Comparison of ENCODE assay signal across 1 cellular context in the genomic region with DNA sequence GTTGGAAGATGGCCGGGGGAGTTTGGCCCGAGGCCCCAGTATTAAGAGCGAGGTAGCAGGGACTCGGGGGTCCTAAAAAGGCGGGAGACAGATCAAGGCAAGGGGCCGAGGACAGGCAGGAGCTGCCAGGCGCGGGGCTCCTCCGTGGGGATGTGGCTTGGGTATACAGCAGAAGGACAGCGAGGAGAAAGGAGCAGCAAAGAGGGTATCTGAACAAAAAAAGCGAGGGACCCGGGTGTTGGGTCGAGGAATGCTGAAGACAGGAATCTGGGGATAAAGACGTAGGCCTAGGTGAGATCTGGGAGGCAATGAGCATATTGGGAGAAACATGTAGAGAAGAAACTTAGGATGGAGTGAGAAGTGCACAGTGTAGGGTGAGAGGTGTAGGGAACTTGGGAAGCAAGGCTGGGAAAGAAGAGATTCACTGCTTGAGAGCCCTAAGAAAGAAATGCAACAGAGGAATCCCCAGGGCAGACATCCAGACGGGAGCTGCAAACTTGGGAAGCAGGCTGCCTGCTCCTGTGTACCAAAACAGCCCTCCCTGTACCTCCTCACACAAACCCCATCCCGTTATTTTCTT.
TF ChIP-seq lines count a peak whose summit lies in the region.

No MANE protein-coding gene starts in this region.

TF ChIP-seq in HCT116, 20 proteins besides CTCF, POLR2A, EP300 and RAD21 (continued from another document):
- TF ChIP-seq, protein P1, sequence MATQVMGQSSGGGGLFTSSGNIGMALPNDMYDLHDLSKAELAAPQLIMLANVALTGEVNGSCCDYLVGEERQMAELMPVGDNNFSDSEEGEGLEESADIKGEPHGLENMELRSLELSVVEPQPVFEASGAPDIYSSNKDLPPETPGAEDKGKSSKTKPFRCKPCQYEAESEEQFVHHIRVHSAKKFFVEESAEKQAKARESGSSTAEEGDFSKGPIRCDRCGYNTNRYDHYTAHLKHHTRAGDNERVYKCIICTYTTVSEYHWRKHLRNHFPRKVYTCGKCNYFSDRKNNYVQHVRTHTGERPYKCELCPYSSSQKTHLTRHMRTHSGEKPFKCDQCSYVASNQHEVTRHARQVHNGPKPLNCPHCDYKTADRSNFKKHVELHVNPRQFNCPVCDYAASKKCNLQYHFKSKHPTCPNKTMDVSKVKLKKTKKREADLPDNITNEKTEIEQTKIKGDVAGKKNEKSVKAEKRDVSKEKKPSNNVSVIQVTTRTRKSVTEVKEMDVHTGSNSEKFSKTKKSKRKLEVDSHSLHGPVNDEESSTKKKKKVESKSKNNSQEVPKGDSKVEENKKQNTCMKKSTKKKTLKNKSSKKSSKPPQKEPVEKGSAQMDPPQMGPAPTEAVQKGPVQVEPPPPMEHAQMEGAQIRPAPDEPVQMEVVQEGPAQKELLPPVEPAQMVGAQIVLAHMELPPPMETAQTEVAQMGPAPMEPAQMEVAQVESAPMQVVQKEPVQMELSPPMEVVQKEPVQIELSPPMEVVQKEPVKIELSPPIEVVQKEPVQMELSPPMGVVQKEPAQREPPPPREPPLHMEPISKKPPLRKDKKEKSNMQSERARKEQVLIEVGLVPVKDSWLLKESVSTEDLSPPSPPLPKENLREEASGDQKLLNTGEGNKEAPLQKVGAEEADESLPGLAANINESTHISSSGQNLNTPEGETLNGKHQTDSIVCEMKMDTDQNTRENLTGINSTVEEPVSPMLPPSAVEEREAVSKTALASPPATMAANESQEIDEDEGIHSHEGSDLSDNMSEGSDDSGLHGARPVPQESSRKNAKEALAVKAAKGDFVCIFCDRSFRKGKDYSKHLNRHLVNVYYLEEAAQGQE (IDR thresholded peaks at IDR 0.05; ENCODE audit: low read depth) = no peak
- TF ChIP-seq SP1 (IDR thresholded peaks at IDR 0.05; ENCODE audit: low read depth) = no peak
- TF ChIP-seq POLR2AphosphoS5 (IDR thresholded peaks at IDR 0.05; ENCODE audit: low read depth, low read length) = no peak
- no peak for TF ChIP-seq ZFX (IDR thresholded peaks at IDR 0.05)
- no peak for TF ChIP-seq EGR1 (IDR thresholded peaks at IDR 0.05; ENCODE audit: low read depth)
- TF ChIP-seq JUND (IDR thresholded peaks at IDR 0.05) = no peak
- TF ChIP-seq, protein P2, sequence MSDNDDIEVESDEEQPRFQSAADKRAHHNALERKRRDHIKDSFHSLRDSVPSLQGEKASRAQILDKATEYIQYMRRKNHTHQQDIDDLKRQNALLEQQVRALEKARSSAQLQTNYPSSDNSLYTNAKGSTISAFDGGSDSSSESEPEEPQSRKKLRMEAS (IDR thresholded peaks at IDR 0.05) = no peak
- TF ChIP-seq, protein P3, sequence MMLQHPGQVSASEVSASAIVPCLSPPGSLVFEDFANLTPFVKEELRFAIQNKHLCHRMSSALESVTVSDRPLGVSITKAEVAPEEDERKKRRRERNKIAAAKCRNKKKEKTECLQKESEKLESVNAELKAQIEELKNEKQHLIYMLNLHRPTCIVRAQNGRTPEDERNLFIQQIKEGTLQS (IDR thresholded peaks at IDR 0.05) = no peak
- no peak for TF ChIP-seq TCF7L2 (IDR thresholded peaks at IDR 0.05; ENCODE audit: borderline replicate concordance, extremely low read depth, insufficient read depth, insufficient read length)
- no peak for TF ChIP-seq CBX3 (IDR thresholded peaks at IDR 0.05; ENCODE audit: low read depth)
- no peak for TF ChIP-seq CEBPB (IDR thresholded peaks at IDR 0.05; ENCODE audit: low read depth)
- TF ChIP-seq ELF1 (IDR thresholded peaks at IDR 0.05; ENCODE audit: borderline replicate concordance, low read depth) = no peak
- TF ChIP-seq YY1 (IDR thresholded peaks at IDR 0.05; ENCODE audit: extremely low read depth, insufficient replicate concordance, low read depth, low read length) = no peak
- TF ChIP-seq, protein P4, sequence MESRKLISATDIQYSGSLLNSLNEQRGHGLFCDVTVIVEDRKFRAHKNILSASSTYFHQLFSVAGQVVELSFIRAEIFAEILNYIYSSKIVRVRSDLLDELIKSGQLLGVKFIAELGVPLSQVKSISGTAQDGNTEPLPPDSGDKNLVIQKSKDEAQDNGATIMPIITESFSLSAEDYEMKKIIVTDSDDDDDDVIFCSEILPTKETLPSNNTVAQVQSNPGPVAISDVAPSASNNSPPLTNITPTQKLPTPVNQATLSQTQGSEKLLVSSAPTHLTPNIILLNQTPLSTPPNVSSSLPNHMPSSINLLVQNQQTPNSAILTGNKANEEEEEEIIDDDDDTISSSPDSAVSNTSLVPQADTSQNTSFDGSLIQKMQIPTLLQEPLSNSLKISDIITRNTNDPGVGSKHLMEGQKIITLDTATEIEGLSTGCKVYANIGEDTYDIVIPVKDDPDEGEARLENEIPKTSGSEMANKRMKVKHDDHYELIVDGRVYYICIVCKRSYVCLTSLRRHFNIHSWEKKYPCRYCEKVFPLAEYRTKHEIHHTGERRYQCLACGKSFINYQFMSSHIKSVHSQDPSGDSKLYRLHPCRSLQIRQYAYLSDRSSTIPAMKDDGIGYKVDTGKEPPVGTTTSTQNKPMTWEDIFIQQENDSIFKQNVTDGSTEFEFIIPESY (IDR thresholded peaks at IDR 0.05; ENCODE audit: extremely low read depth, insufficient replicate concordance, low read length) = no peak
